In the genomic region with DNA sequence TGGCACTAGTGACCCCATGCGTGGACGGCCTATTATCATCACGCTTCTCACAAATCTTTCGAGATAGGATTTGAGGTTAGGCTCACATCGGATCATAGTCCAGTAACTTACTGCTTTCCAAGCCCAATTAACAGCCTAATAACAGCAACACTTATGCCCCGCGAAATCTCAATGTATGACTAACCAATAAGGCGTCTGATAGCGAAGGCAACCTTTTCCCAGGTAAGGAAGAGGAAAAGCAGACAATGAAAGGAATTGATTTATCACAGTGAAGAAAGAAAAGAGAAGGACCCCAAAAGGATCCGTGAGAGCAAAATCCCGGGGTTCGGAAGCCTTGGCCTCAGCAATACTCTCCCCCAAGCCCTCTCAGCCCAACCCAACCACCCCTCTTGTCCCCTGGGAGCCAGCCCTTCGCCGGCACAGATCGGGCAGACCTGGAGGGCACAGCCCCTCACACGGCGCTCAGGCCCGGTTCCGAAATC, we compare ENCODE assay signal across 8 cellular contexts. TPM values are rescaled to one million over a fixed set of nuclear protein-coding genes. Genes with fewer than 3 reads are reported as not detected.
DNase-seq lines count a peak whose midpoint lies in the region; ATAC-seq and TF ChIP-seq lines count a peak whose summit lies in the region.

No MANE protein-coding gene starts in this region.

- peak overlapping the region; percentile 96 for H3K4me3 Mint-ChIP-seq in activated T-helper 17 cell treated with anti-CD3 and anti-CD28 coated beads, Interleukin-2, amount 50 U/mL, for 72 hours
- peak overlapping the region; percentile 99 for H3K4me3 Mint-ChIP-seq in progenitor cell of endocrine pancreas (ENCODE audit: low read depth)

- DNase-seq in AG08396 (ENCODE audit: low spot score) (peak; percentile 27), cardiac septum (ENCODE audit: low spot score) (peak; percentile 79), progenitor cell of endocrine pancreas (ENCODE audit: low spot score, unreplicated experiment) (peak; percentile 23), hippocampal formation (lab: John Stamatoyannopoulos, UW) (no peak), NCI-H2107 treated with DMSO at 0.1 percent for 48 hours (lab: John Stamatoyannopoulos, UW; ENCODE audit: unreplicated experiment) (no peak)

- H3K27me3 Mint-ChIP-seq in activated T-helper 17 cell treated with anti-CD3 and anti-CD28 coated beads, Interleukin-2, amount 50 U/mL, for 72 hours: peaks cover 5% of the 10 kb centered on the region
- peaks cover 15% of the 10 kb centered on the region for H3K27me3 Mint-ChIP-seq in progenitor cell of endocrine pancreas

- peaks cover 11% of the 10 kb centered on the region for H3K4me1 Mint-ChIP-seq in activated T-helper 17 cell treated with anti-CD3 and anti-CD28 coated beads, Interleukin-2, amount 50 U/mL, for 72 hours
- peaks cover 30% of the 10 kb centered on the region for H3K4me1 Mint-ChIP-seq in progenitor cell of endocrine pancreas (ENCODE audit: low read depth)

- ATAC-seq in GM19023 (IDR thresholded peaks at IDR 0.05; ENCODE audit: unreplicated experiment) (peak; percentile 27), HG03558 (IDR thresholded peaks at IDR 0.05; ENCODE audit: extremely low read depth, unreplicated experiment) (peak; percentile 20)
- ATAC-seq in activated T-helper 17 cell treated with anti-CD3 and anti-CD28 coated beads, Interleukin-2, amount 50 U/mL, for 72 hours (replicated peaks): peak; percentile 18

- H3K27ac Mint-ChIP-seq in activated T-helper 17 cell treated with anti-CD3 and anti-CD28 coated beads, Interleukin-2, amount 50 U/mL, for 72 hours: peak overlapping the region; percentile 98
- peak overlapping the region; percentile 100 for H3K27ac Mint-ChIP-seq in progenitor cell of endocrine pancreas

- H3K36me3 Mint-ChIP-seq in activated T-helper 17 cell treated with anti-CD3 and anti-CD28 coated beads, Interleukin-2, amount 50 U/mL, for 72 hours (ENCODE audit: low read depth): peaks cover 24% of the 10 kb centered on the region
- no peaks in the 10 kb centered on the region for H3K36me3 Mint-ChIP-seq in progenitor cell of endocrine pancreas (ENCODE audit: insufficient read depth)

- intact Hi-C loops in cardiac septum (cut with DNase I): loop anchor here (5.0 to 10.0 kb wide), 2 partner anchors 35 to 288 kb away; a partner anchor contains a TSS

- no peak for TF ChIP-seq CTCF in progenitor cell of endocrine pancreas (IDR thresholded peaks at IDR 0.05; ENCODE audit: unreplicated experiment)

- H3K9me3 Mint-ChIP-seq in activated T-helper 17 cell treated with anti-CD3 and anti-CD28 coated beads, Interleukin-2, amount 50 U/mL, for 72 hours: no peaks in the 10 kb centered on the region
- H3K9me3 Mint-ChIP-seq in progenitor cell of endocrine pancreas (ENCODE audit: low read depth): no peaks in the 10 kb centered on the region

RNA-seq across cellular contexts. Expression of a gene that starts 0.6 kb away (rescaled TPM):
- 10 to 100 TPM; 40.3 to 43.7 TPM for total RNA-seq in activated T-helper 17 cell treated with anti-CD3 and anti-CD28 coated beads, Interleukin-2, amount 50 U/mL, for 72 hours
- total RNA-seq in cardiac septum (23.8 TPM), progenitor cell of endocrine pancreas (70.9 and 76.5 TPM in 2 replicates)

RNA-seq across cellular contexts. Expression of a gene that starts 54.6 kb away (rescaled TPM):
- not detected for total RNA-seq in activated T-helper 17 cell treated with anti-CD3 and anti-CD28 coated beads, Interleukin-2, amount 50 U/mL, for 72 hours
- 5.7 TPM for total RNA-seq in cardiac septum
- total RNA-seq in progenitor cell of endocrine pancreas: 73.6 and 89.7 TPM in 2 replicates

Comparison
In these comparisons a context has a peak if more than half of its experiments do, and no peak if none do; other contexts are left out.
1. DNase-seq: peak in AG08396 (single experiment), cardiac septum (single experiment) and progenitor cell of endocrine pancreas (single experiment); none in hippocampal formation (0 of 2) and NCI-H2107 treated with DMSO at 0.1 percent for 48 hours (single experiment).
2. RNA of a gene that starts 54.6 kb away (total RNA-seq): 73.6 to 89.7 TPM in progenitor cell of endocrine pancreas; 5.7 TPM in cardiac septum (single experiment) and not detected in activated T-helper 17 cell treated with anti-CD3 and anti-CD28 coated beads, Interleukin-2, amount 50 U/mL, for 72 hours; every median in the first group is over 10 times any median in the second.
3. Peak in every context shown above with its lines, with median percentiles within 50 percentile points of each other: ATAC-seq.